14 cellular contexts compared by ENCODE assay signal in genomic region chr22:39264344-39265116, GRCh38. TPM values are rescaled to one million over a fixed set of nuclear protein-coding genes. Genes with fewer than 3 reads are reported as not detected.
DNase-seq lines count a peak whose midpoint lies in the region; ATAC-seq lines count a peak whose summit lies in the region.
"Had no signal": no experiment of that assay in that cellular context is flagged by ENCODE, and none has a peak within 500 bp of the region (broad histone marks: within the 10 kb centered on the region; RNA-seq: fewer than 3 reads in every experiment).

No MANE protein-coding gene starts in this region.

- intact Hi-C loops in activated CD4-positive, alpha-beta T cell treated with anti-CD3 and anti-CD28 coated beads, Interleukin-2, amount 10 ng/mL, durations not matched to agents 24 days and 14 days (cut with micrococcal nuclease): no loop called here

- no peak overlapping the region for H3K4me3 Mint-ChIP-seq in activated CD4-positive, alpha-beta T cell treated with anti-CD3 and anti-CD28 coated beads, Interleukin-2, amount 10 ng/mL, durations not matched to agents 24 days and 14 days

- ATAC-seq in GM18909 (IDR thresholded peaks at IDR 0.05; ENCODE audit: poor library complexity, unreplicated experiment) (no peak), GM18868 (IDR thresholded peaks at IDR 0.05; ENCODE audit: unreplicated experiment) (no peak)
- ATAC-seq: A549, Panc1 had no signal

- peaks cover 21% of the 10 kb centered on the region for H3K4me1 Mint-ChIP-seq in activated CD4-positive, alpha-beta T cell treated with anti-CD3 and anti-CD28 coated beads, Interleukin-2, amount 10 ng/mL, durations not matched to agents 24 days and 14 days

- H3K27me3 ChIP-seq in layer of hippocampus (ENCODE audit: control insufficient read depth, insufficient read depth, low read length) (no peaks in the 10 kb centered on the region), subcutaneous abdominal adipose tissue (ENCODE audit: control insufficient read depth in 5 of 5, insufficient read depth in 4 of 5, low read length in 5 of 5) (no peaks in the 10 kb centered on the region)
- H3K27me3 ChIP-seq: thyroid gland had no signal

- H3K4me3 ChIP-seq in subcutaneous abdominal adipose tissue (ENCODE audit: low read depth in 1 of 5, low read length in 5 of 5): no peak overlapping the region
- H3K4me3 ChIP-seq: A549, thyroid gland had no signal

- peak overlapping the region in 1 of 5 donors; percentile 1 for H3K9ac ChIP-seq in subcutaneous abdominal adipose tissue (ENCODE audit: low read length in 5 of 5)

- H3K27ac ChIP-seq in layer of hippocampus (ENCODE audit: low read depth, low read length) (peak overlapping the region; percentile 6), subcutaneous abdominal adipose tissue (ENCODE audit: low read depth, low read length) (peak overlapping the region; percentile 30)
- H3K27ac ChIP-seq: A549, thyroid gland had no signal

- DNase-seq in activated CD4-positive, alpha-beta T cell treated with anti-CD3 and anti-CD28 coated beads, Interleukin-2, amount 10 ng/mL, durations not matched to agents 24 days and 14 days: no peak
- DNase-seq in activated CD4-positive, alpha-beta T cell treated with anti-CD3 and anti-CD28 coated beads for 48 hours: no peak
- peak; percentile 27 for DNase-seq in OCI-M1 (lab: John Stamatoyannopoulos, UW)
- DNase-seq in activated CD8-positive, alpha-beta memory T cell treated with anti-CD3 and anti-CD28 coated beads for 24 hours: no peak
- DNase-seq: mesenchymal stem cell, NCI-H1048, T1000 had no signal

- H3K4me1 ChIP-seq in subcutaneous abdominal adipose tissue (ENCODE audit: control insufficient read depth in 5 of 5, insufficient read depth in 5 of 5, low read length in 5 of 5): peaks cover 5 to 44% (median 33%) of the 10 kb centered on the region in 5 donors
- H3K4me1 ChIP-seq: A549 had no signal

- no peaks in the 10 kb centered on the region for H3K36me3 Mint-ChIP-seq in activated CD4-positive, alpha-beta T cell treated with anti-CD3 and anti-CD28 coated beads, Interleukin-2, amount 10 ng/mL, durations not matched to agents 24 days and 14 days (ENCODE audit: low read depth)

- H3K9me3 ChIP-seq in subcutaneous abdominal adipose tissue (ENCODE audit: control insufficient read depth in 5 of 5, low read length in 5 of 5): peaks cover 3 to 17% (median 16%) of the 10 kb centered on the region in 5 donors
- H3K9me3 ChIP-seq: thyroid gland had no signal

- H3K9me3 Mint-ChIP-seq in activated CD4-positive, alpha-beta T cell treated with anti-CD3 and anti-CD28 coated beads, Interleukin-2, amount 10 ng/mL, durations not matched to agents 24 days and 14 days: peaks cover 5% of the 10 kb centered on the region

- peak overlapping the region; percentile 88 for H3K27ac Mint-ChIP-seq in activated CD4-positive, alpha-beta T cell treated with anti-CD3 and anti-CD28 coated beads, Interleukin-2, amount 10 ng/mL, durations not matched to agents 24 days and 14 days

- no peaks in the 10 kb centered on the region for H3K36me3 ChIP-seq in subcutaneous abdominal adipose tissue (ENCODE audit: control insufficient read depth in 5 of 5, insufficient read depth in 5 of 5, low read length in 5 of 5)
- H3K36me3 ChIP-seq: thyroid gland had no signal

- H3K27me3 Mint-ChIP-seq in activated CD4-positive, alpha-beta T cell treated with anti-CD3 and anti-CD28 coated beads, Interleukin-2, amount 10 ng/mL, durations not matched to agents 24 days and 14 days: no peaks in the 10 kb centered on the region

RNA-seq across cellular contexts. Expression of gene PDGFB, which starts 19.7 kb away (rescaled TPM):
- 2.2 and 2.3 TPM in 2 replicates for total RNA-seq in activated CD4-positive, alpha-beta T cell treated with anti-CD3 and anti-CD28 coated beads, Interleukin-2, amount 10 ng/mL, durations not matched to agents 24 days and 14 days

RNA-seq across cellular contexts. Expression of gene RPL3, which starts 54.9 kb away (rescaled TPM):
- 2,129 and 2,132 TPM in 2 replicates for total RNA-seq in activated CD4-positive, alpha-beta T cell treated with anti-CD3 and anti-CD28 coated beads, Interleukin-2, amount 10 ng/mL, durations not matched to agents 24 days and 14 days
